ENCODE assay signal across 8 cellular contexts in genomic region chr7:33062782-33063443, GRCh38.
A peak's percentile ranks its signal among the peaks of the same experiment; 100 is the strongest.
DNase-seq lines count a peak whose midpoint lies in the region; FAIRE-seq and TF ChIP-seq lines count a peak whose summit lies in the region.

No MANE protein-coding gene starts in this region.

- FAIRE-seq in G401.6 (lab: Jason Lieb, UNC) = peak; percentile 30

- H3F3A ChIP-seq in MM.1S (ENCODE audit: insufficient read depth, low read length) = no peaks in the 10 kb centered on the region

- H3K9me3 ChIP-seq in MM.1S (replicated peaks; ENCODE audit: insufficient read depth, low read length) (no peaks in the 10 kb centered on the region), neuron (ENCODE audit: low read length) (no peaks in the 10 kb centered on the region)

- H3K36me3 ChIP-seq in MM.1S (replicated peaks; ENCODE audit: insufficient read depth, low read length) (peaks cover 1% of the 10 kb centered on the region; the same call in 1 of the 2 replicates), neuron (ENCODE audit: insufficient read depth, low read length) (peaks cover 8% of the 10 kb centered on the region)

- H3K27ac ChIP-seq in MM.1S (ENCODE audit: low read length) = peak overlapping the region; percentile 73; the same call in 1 of the 2 replicates

- H3K27me3 ChIP-seq in MM.1S (replicated peaks; ENCODE audit: insufficient read depth, low read length) (no peaks in the 10 kb centered on the region), neuron (ENCODE audit: insufficient read depth, low read length) (no peaks in the 10 kb centered on the region)

- peaks cover 45% of the 10 kb centered on the region for H3K79me2 ChIP-seq in MM.1S (ENCODE audit: low read length)

- H3K4me2 ChIP-seq in MM.1S (ENCODE audit: low read depth, low read length) = peak overlapping the region; percentile 80

- peak overlapping the region; percentile 84 for H3K9ac ChIP-seq in MM.1S (ENCODE audit: low read length)

- TF ChIP-seq CTCF in MM.1S (IDR thresholded peaks at IDR 0.05; ENCODE audit: low read length) = no peak

- peaks cover under 1% of the 10 kb centered on the region; the same call in 1 of the 2 replicates for H4K20me1 ChIP-seq in MM.1S (ENCODE audit: insufficient read depth, low read length)

- peak; percentile 96 for DNase-seq in HCEC 1CT
- peak; percentile 95 for DNase-seq in MM.1S
- DNase-seq in SHP77 treated with DMSO at 0.1 percent for 48 hours (lab: John Stamatoyannopoulos, UW) = peak; percentile 97
- peak; percentile 83 for DNase-seq in activated gamma-delta T cell treated with anti-CD3 and anti-CD28 coated beads, Interleukin-2, amount 50 U/mL, for 16 hours (ENCODE audit: low read depth)
- peak; percentile 95 for DNase-seq in foreskin melanocyte
- DNase-seq in stromal cell of bone marrow (ENCODE audit: low read depth) = peak; percentile 89

- H3K4me1 ChIP-seq in MM.1S (ENCODE audit: low read length) = no peaks in the 10 kb centered on the region
- H3K4me1 ChIP-seq in neuron (ENCODE audit: insufficient read depth, low read length) = peaks cover 14% of the 10 kb centered on the region

- peak overlapping the region; percentile 85 for H3K4me3 ChIP-seq in MM.1S (ENCODE audit: low read length)
- H3K4me3 ChIP-seq in neuron (ENCODE audit: low read length) = peak overlapping the region; percentile 91

- H2AFZ ChIP-seq in MM.1S (ENCODE audit: low read length) = peak overlapping the region; percentile 93
- peak overlapping the region; percentile 73 for H2AFZ ChIP-seq in neuron (ENCODE audit: low read depth, low read length)

- no peaks in the 10 kb centered on the region for H3K9me2 ChIP-seq in MM.1S (replicated peaks; ENCODE audit: insufficient read depth, low read length)

Comparison
In these comparisons a context has a peak if more than half of its experiments do, and no peak if none do; other contexts are left out.
1. Peak in every context shown above with its lines: DNase-seq, H3K4me3 ChIP-seq and H3K27ac ChIP-seq.